ENCODE assay signal across 14 cellular contexts in the genomic region with DNA sequence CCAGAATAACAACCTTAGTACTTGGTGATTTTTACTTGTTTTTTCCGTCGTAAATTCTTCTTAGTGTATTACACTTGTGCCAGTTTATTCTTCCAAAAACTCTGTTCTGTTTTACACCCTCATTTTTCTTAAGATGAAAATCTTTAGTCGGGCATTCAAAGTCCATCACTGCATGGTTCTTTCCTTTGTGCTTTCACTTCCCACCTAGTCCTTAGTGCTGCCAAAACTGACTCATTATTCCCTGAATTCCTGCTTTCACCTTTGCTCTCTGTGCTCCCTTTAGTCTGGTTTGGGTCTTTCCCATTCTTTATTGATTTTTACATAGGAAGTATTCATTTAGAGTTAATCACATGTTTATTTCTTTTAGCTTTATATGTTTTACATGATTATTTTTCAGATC. TPM values are rescaled to one million over a fixed set of nuclear protein-coding genes. Genes with fewer than 3 reads are reported as not detected.
A peak's percentile ranks its signal among the peaks of the same experiment; 100 is the strongest.
DNase-seq lines count a peak whose midpoint lies in the region; ATAC-seq, FAIRE-seq and TF ChIP-seq lines count a peak whose summit lies in the region.
"Had no signal": no experiment of that assay in that cellular context is flagged by ENCODE, and none has a peak within 500 bp of the region (broad histone marks: within the 10 kb centered on the region; RNA-seq: fewer than 3 reads in every experiment).

No MANE protein-coding gene starts in this region.

- no peaks in the 10 kb centered on the region for H3K27me3 ChIP-seq in keratinocyte (ENCODE audit: control insufficient read depth, extremely low read depth, insufficient read depth, low read length)
- no peaks in the 10 kb centered on the region for H3K27me3 ChIP-seq in MM.1S (replicated peaks; ENCODE audit: insufficient read depth, low read length)

- H3K9me2 ChIP-seq in MM.1S (replicated peaks; ENCODE audit: insufficient read depth, low read length), result no peaks in the 10 kb centered on the region

- H3K36me3 ChIP-seq in keratinocyte (ENCODE audit: control insufficient read depth in 2 of 2, extremely low read depth in 1 of 2, insufficient read depth in 2 of 2, low read length in 2 of 2) (no peaks in the 10 kb centered on the region), MM.1S (replicated peaks; ENCODE audit: insufficient read depth, low read length) (no peaks in the 10 kb centered on the region)
- H3K36me3 ChIP-seq: WERI-Rb-1 had no signal

- H3K9ac ChIP-seq in keratinocyte (ENCODE audit: control insufficient read depth, extremely low read depth, insufficient read depth, low read length) (no peak overlapping the region), MM.1S (ENCODE audit: low read length) (no peak overlapping the region)

- H3K4me1 ChIP-seq in keratinocyte (ENCODE audit: control insufficient read depth, extremely low read depth, insufficient read depth, low read length) (peaks cover 20% of the 10 kb centered on the region), MM.1S (ENCODE audit: low read length) (0 out of 2 replicates have a peak, but pooled peaks cover 3% of the 10 kb centered on the region)

- peaks cover 2% of the 10 kb centered on the region for H3K9me1 ChIP-seq in keratinocyte (ENCODE audit: control insufficient read depth, extremely low read depth, insufficient read depth, low read length)

- peak overlapping the region; percentile 33 for H3K4me3 Mint-ChIP-seq in stimulated activated naive CD8-positive, alpha-beta T cell treated with anti-CD3 and anti-CD28 coated beads, Interleukin-15, Interleukin-2, amounts not matched to agents 100 ng/mL and 50 ng/mL, for 24 hours
- peak overlapping the region; percentile 3 for H3K4me3 Mint-ChIP-seq in activated naive CD8-positive, alpha-beta T cell treated with anti-CD3 and anti-CD28 coated beads, Interleukin-2, amount 50 U/mL, for 24 hours
- H3K4me3 Mint-ChIP-seq in stimulated activated naive CD8-positive, alpha-beta T cell treated with anti-CD3 and anti-CD28 coated beads, Interleukin-15, amount 100 ng/mL, for 72 hours, result peak overlapping the region in 1 of 2 donors; percentile 30
- H3K4me3 Mint-ChIP-seq: dendritic cell treated with granulocyte-macrophage colony-stimulating factor and Interleukin-4, amounts not matched to agents 40 ng/mL and 50 ng/mL, for 4 days had no signal

- H3K4me3 ChIP-seq in keratinocyte (ENCODE audit: control insufficient read depth in 2 of 3, extremely low read depth in 1 of 3, insufficient read depth in 2 of 3, low read depth in 1 of 3, low read length in 3 of 3), result no peak overlapping the region
- H3K4me3 ChIP-seq in MM.1S (ENCODE audit: low read length), result no peak overlapping the region
- H3K4me3 ChIP-seq in coronary artery, result no peak overlapping the region

- H4K20me1 ChIP-seq in keratinocyte (ENCODE audit: control insufficient read depth, extremely low read depth, insufficient read depth, low read length), result peaks cover 3% of the 10 kb centered on the region
- no peaks in the 10 kb centered on the region for H4K20me1 ChIP-seq in MM.1S (ENCODE audit: insufficient read depth, low read length)

- no peak for ATAC-seq in stimulated activated naive CD8-positive, alpha-beta T cell treated with anti-CD3 and anti-CD28 coated beads, Interleukin-15, Interleukin-2, amounts not matched to agents 100 U/mL and 50 U/mL, for 24 hours
- no peak for ATAC-seq in activated naive CD8-positive, alpha-beta T cell treated with anti-CD3 and anti-CD28 coated beads, Interleukin-2, amount 50 U/mL, for 24 hours
- no peak for ATAC-seq in GM21381 (IDR thresholded peaks at IDR 0.05; ENCODE audit: unreplicated experiment)
- ATAC-seq in stimulated activated naive CD8-positive, alpha-beta T cell treated with anti-CD3 and anti-CD28 coated beads, Interleukin-15, amount 100 ng/mL, for 72 hours, result no peak

- no peaks in the 10 kb centered on the region for H3K27me3 Mint-ChIP-seq in stimulated activated naive CD8-positive, alpha-beta T cell treated with anti-CD3 and anti-CD28 coated beads, Interleukin-15, Interleukin-2, amounts not matched to agents 100 ng/mL and 50 ng/mL, for 24 hours
- no peaks in the 10 kb centered on the region for H3K27me3 Mint-ChIP-seq in activated naive CD8-positive, alpha-beta T cell treated with anti-CD3 and anti-CD28 coated beads, Interleukin-2, amount 50 U/mL, for 24 hours
- no peaks in the 10 kb centered on the region for H3K27me3 Mint-ChIP-seq in stimulated activated naive CD8-positive, alpha-beta T cell treated with anti-CD3 and anti-CD28 coated beads, Interleukin-15, amount 100 ng/mL, for 72 hours
- H3K27me3 Mint-ChIP-seq: dendritic cell treated with granulocyte-macrophage colony-stimulating factor and Interleukin-4, amounts not matched to agents 40 ng/mL and 50 ng/mL, for 4 days had no signal

- H3K27ac Mint-ChIP-seq in stimulated activated naive CD8-positive, alpha-beta T cell treated with anti-CD3 and anti-CD28 coated beads, Interleukin-15, Interleukin-2, amounts not matched to agents 100 ng/mL and 50 ng/mL, for 24 hours, result peak overlapping the region; percentile 14
- H3K27ac Mint-ChIP-seq in activated naive CD8-positive, alpha-beta T cell treated with anti-CD3 and anti-CD28 coated beads, Interleukin-2, amount 50 U/mL, for 24 hours, result peak overlapping the region; percentile 11
- no peak overlapping the region for H3K27ac Mint-ChIP-seq in stimulated activated naive CD8-positive, alpha-beta T cell treated with anti-CD3 and anti-CD28 coated beads, Interleukin-15, amount 100 ng/mL, for 72 hours
- H3K27ac Mint-ChIP-seq: dendritic cell treated with granulocyte-macrophage colony-stimulating factor and Interleukin-4, amounts not matched to agents 40 ng/mL and 50 ng/mL, for 4 days had no signal

- H3K27ac ChIP-seq in keratinocyte (ENCODE audit: control insufficient read depth, insufficient read depth, low read length) (no peak overlapping the region), MM.1S (ENCODE audit: low read length) (no peak overlapping the region), coronary artery (no peak overlapping the region)
- H3K27ac ChIP-seq: WERI-Rb-1 had no signal

- peak overlapping the region; percentile 2 for H3K4me2 ChIP-seq in keratinocyte (ENCODE audit: control insufficient read depth, extremely low read depth, insufficient read depth, low read depth, low read length)
- no peak overlapping the region for H3K4me2 ChIP-seq in MM.1S (ENCODE audit: low read depth, low read length)

- peaks cover 9% of the 10 kb centered on the region for H3K36me3 Mint-ChIP-seq in stimulated activated naive CD8-positive, alpha-beta T cell treated with anti-CD3 and anti-CD28 coated beads, Interleukin-15, Interleukin-2, amounts not matched to agents 100 ng/mL and 50 ng/mL, for 24 hours (ENCODE audit: low read depth)
- no peaks in the 10 kb centered on the region for H3K36me3 Mint-ChIP-seq in activated naive CD8-positive, alpha-beta T cell treated with anti-CD3 and anti-CD28 coated beads, Interleukin-2, amount 50 U/mL, for 24 hours (ENCODE audit: low read depth)

- H3K4me1 Mint-ChIP-seq in stimulated activated naive CD8-positive, alpha-beta T cell treated with anti-CD3 and anti-CD28 coated beads, Interleukin-15, Interleukin-2, amounts not matched to agents 100 ng/mL and 50 ng/mL, for 24 hours (ENCODE audit: low read depth), result peaks cover 31% of the 10 kb centered on the region
- peaks cover 20% of the 10 kb centered on the region for H3K4me1 Mint-ChIP-seq in activated naive CD8-positive, alpha-beta T cell treated with anti-CD3 and anti-CD28 coated beads, Interleukin-2, amount 50 U/mL, for 24 hours
- peaks cover 17% of the 10 kb centered on the region for H3K4me1 Mint-ChIP-seq in stimulated activated naive CD8-positive, alpha-beta T cell treated with anti-CD3 and anti-CD28 coated beads, Interleukin-15, amount 100 ng/mL, for 72 hours

- TF ChIP-seq CTCF in keratinocyte (optimal IDR thresholded peaks at IDR 0.05 in 1 of 3, IDR thresholded peaks at IDR 0.05 in 1 of 3, conservative IDR thresholded peaks at IDR 0.05 in 1 of 3; ENCODE audit: extremely low read depth in 1 of 3, insufficient read depth in 2 of 3, low read length in 3 of 3) (no peak), MM.1S (IDR thresholded peaks at IDR 0.05; ENCODE audit: low read length) (no peak), coronary artery (IDR thresholded peaks at IDR 0.05) (no peak)

- DNase-seq in stimulated activated naive CD8-positive, alpha-beta T cell treated with anti-CD3 and anti-CD28 coated beads, Interleukin-15, Interleukin-2, amounts not matched to agents 100 U/mL and 50 U/mL, for 24 hours, result no peak
- DNase-seq in activated naive CD8-positive, alpha-beta T cell treated with anti-CD3 and anti-CD28 coated beads, Interleukin-2, amount 50 U/mL, for 24 hours, result no peak
- DNase-seq in keratinocyte (ENCODE audit: low read depth, low spot score), result no peak
- no peak for DNase-seq in stimulated activated naive CD8-positive, alpha-beta T cell treated with anti-CD3 and anti-CD28 coated beads, Interleukin-15, amount 100 ng/mL, for 72 hours
- no peak for DNase-seq in MM.1S
- DNase-seq in coronary artery (ENCODE audit: low spot score), result no peak
- DNase-seq: NCI-H1417, NCI-H446, substantia nigra, WERI-Rb-1 had no signal

- FAIRE-seq in keratinocyte (lab: Jason Lieb, UNC), result no peak
- FAIRE-seq: HTR-8/SVneo had no signal

- H3K9me3 Mint-ChIP-seq in stimulated activated naive CD8-positive, alpha-beta T cell treated with anti-CD3 and anti-CD28 coated beads, Interleukin-15, Interleukin-2, amounts not matched to agents 100 ng/mL and 50 ng/mL, for 24 hours, result no peaks in the 10 kb centered on the region
- no peaks in the 10 kb centered on the region for H3K9me3 Mint-ChIP-seq in activated naive CD8-positive, alpha-beta T cell treated with anti-CD3 and anti-CD28 coated beads, Interleukin-2, amount 50 U/mL, for 24 hours
- H3K9me3 Mint-ChIP-seq in stimulated activated naive CD8-positive, alpha-beta T cell treated with anti-CD3 and anti-CD28 coated beads, Interleukin-15, amount 100 ng/mL, for 72 hours, result no peaks in the 10 kb centered on the region
- H3K9me3 Mint-ChIP-seq: dendritic cell treated with granulocyte-macrophage colony-stimulating factor and Interleukin-4, amounts not matched to agents 40 ng/mL and 50 ng/mL, for 4 days had no signal

- dilution Hi-C loops in keratinocyte (cut with MboI; ENCODE audit: extremely low pct_ligation_motif_present, low sequenced_read_pairs), result no loop called here

- H3K79me2 ChIP-seq in keratinocyte (ENCODE audit: control insufficient read depth, insufficient read depth, low read length) (peaks cover 55% of the 10 kb centered on the region), MM.1S (ENCODE audit: low read length) (peaks cover 73% of the 10 kb centered on the region)

- H3K9me3 ChIP-seq in keratinocyte (ENCODE audit: control insufficient read depth, low read depth, low read length), result no peaks in the 10 kb centered on the region
- no peaks in the 10 kb centered on the region for H3K9me3 ChIP-seq in MM.1S (replicated peaks; ENCODE audit: insufficient read depth, low read length)

- peaks cover 7% of the 10 kb centered on the region; the same call in 1 of the 2 replicates for H3F3A ChIP-seq in MM.1S (ENCODE audit: insufficient read depth, low read length)

- H2AFZ ChIP-seq in keratinocyte (ENCODE audit: control insufficient read depth, low read length), result no peak overlapping the region
- H2AFZ ChIP-seq in MM.1S (ENCODE audit: low read length), result no peak overlapping the region

RNA-seq across cellular contexts. Expression of gene TRMT11, which starts 3.3 kb away (rescaled TPM):
- polyA plus RNA-seq in keratinocyte, result 14.7 to 23.0 TPM (median 15.0 TPM) in 3 replicates
- 14.9 TPM for polyA plus RNA-seq in keratinocyte (2011; ENCODE audit: low read depth)
- polyA plus RNA-seq in keratinocyte (2011; cell fraction: cytosol; rRNA removed), result 11.9 and 20.6 TPM in 2 replicates
- polyA plus RNA-seq in keratinocyte (2011; cell fraction: nucleus; rRNA removed), result 23.0 and 33.3 TPM in 2 replicates
- polyA plus RNA-seq in keratinocyte (2012; ENCODE audit: low replicate concordance), result 10.7 and 13.5 TPM in 2 replicates
- 1.1 to 30.8 TPM (median 9.2 TPM) in 3 replicates for polyA minus RNA-seq in keratinocyte
- polyA minus RNA-seq in keratinocyte (2011; cell fraction: cytosol; rRNA and poly(A)+ RNA removed), result 6.5 TPM
- polyA minus RNA-seq in keratinocyte (2011; cell fraction: nucleus; rRNA and poly(A)+ RNA removed), result 19.7 and 29.3 TPM in 2 replicates

RNA-seq across cellular contexts. Expression of gene HINT3, which starts 33.1 kb away (rescaled TPM):
- 1.5 to 3.9 TPM (median 2.9 TPM) in 3 replicates for polyA plus RNA-seq in keratinocyte
- 39.6 TPM for polyA plus RNA-seq in keratinocyte (2011; ENCODE audit: low read depth)
- 3.5 and 4.5 TPM in 2 replicates for polyA plus RNA-seq in keratinocyte (2011; cell fraction: cytosol; rRNA removed)
- 1.9 TPM in 2 replicates for polyA plus RNA-seq in keratinocyte (2011; cell fraction: nucleus; rRNA removed)
- polyA plus RNA-seq in keratinocyte (2012; ENCODE audit: low replicate concordance), result 7.4 and 19.7 TPM in 2 replicates
- polyA minus RNA-seq in keratinocyte, result 0.52 to 1.4 TPM (median 0.99 TPM) in 3 replicates
- polyA minus RNA-seq in keratinocyte (2011; cell fraction: cytosol; rRNA and poly(A)+ RNA removed), result 6.7 TPM
- polyA minus RNA-seq in keratinocyte (2011; cell fraction: nucleus; rRNA and poly(A)+ RNA removed), result 1.9 and 3.3 TPM in 2 replicates

Comparison
In these comparisons a context has a peak if more than half of its experiments do, and no peak if none do; other contexts are left out.
1. H3K27ac Mint-ChIP-seq: peak in stimulated activated naive CD8-positive, alpha-beta T cell treated with anti-CD3 and anti-CD28 coated beads, Interleukin-15, Interleukin-2, amounts not matched to agents 100 ng/mL and 50 ng/mL, for 24 hours (single experiment) and activated naive CD8-positive, alpha-beta T cell treated with anti-CD3 and anti-CD28 coated beads, Interleukin-2, amount 50 U/mL, for 24 hours (single experiment); none in stimulated activated naive CD8-positive, alpha-beta T cell treated with anti-CD3 and anti-CD28 coated beads, Interleukin-15, amount 100 ng/mL, for 72 hours (0 of 2).